1 cellular context compared by ENCODE assay signal in genomic region chr11:68753300-68753699, GRCh38.
TF ChIP-seq lines count a peak whose summit lies in the region.

No MANE protein-coding gene starts in this region.

TF ChIP-seq in H1, 55 proteins besides CTCF, POLR2A, EP300 and RAD21 (continued from another document):
- TF ChIP-seq, protein P1, sequence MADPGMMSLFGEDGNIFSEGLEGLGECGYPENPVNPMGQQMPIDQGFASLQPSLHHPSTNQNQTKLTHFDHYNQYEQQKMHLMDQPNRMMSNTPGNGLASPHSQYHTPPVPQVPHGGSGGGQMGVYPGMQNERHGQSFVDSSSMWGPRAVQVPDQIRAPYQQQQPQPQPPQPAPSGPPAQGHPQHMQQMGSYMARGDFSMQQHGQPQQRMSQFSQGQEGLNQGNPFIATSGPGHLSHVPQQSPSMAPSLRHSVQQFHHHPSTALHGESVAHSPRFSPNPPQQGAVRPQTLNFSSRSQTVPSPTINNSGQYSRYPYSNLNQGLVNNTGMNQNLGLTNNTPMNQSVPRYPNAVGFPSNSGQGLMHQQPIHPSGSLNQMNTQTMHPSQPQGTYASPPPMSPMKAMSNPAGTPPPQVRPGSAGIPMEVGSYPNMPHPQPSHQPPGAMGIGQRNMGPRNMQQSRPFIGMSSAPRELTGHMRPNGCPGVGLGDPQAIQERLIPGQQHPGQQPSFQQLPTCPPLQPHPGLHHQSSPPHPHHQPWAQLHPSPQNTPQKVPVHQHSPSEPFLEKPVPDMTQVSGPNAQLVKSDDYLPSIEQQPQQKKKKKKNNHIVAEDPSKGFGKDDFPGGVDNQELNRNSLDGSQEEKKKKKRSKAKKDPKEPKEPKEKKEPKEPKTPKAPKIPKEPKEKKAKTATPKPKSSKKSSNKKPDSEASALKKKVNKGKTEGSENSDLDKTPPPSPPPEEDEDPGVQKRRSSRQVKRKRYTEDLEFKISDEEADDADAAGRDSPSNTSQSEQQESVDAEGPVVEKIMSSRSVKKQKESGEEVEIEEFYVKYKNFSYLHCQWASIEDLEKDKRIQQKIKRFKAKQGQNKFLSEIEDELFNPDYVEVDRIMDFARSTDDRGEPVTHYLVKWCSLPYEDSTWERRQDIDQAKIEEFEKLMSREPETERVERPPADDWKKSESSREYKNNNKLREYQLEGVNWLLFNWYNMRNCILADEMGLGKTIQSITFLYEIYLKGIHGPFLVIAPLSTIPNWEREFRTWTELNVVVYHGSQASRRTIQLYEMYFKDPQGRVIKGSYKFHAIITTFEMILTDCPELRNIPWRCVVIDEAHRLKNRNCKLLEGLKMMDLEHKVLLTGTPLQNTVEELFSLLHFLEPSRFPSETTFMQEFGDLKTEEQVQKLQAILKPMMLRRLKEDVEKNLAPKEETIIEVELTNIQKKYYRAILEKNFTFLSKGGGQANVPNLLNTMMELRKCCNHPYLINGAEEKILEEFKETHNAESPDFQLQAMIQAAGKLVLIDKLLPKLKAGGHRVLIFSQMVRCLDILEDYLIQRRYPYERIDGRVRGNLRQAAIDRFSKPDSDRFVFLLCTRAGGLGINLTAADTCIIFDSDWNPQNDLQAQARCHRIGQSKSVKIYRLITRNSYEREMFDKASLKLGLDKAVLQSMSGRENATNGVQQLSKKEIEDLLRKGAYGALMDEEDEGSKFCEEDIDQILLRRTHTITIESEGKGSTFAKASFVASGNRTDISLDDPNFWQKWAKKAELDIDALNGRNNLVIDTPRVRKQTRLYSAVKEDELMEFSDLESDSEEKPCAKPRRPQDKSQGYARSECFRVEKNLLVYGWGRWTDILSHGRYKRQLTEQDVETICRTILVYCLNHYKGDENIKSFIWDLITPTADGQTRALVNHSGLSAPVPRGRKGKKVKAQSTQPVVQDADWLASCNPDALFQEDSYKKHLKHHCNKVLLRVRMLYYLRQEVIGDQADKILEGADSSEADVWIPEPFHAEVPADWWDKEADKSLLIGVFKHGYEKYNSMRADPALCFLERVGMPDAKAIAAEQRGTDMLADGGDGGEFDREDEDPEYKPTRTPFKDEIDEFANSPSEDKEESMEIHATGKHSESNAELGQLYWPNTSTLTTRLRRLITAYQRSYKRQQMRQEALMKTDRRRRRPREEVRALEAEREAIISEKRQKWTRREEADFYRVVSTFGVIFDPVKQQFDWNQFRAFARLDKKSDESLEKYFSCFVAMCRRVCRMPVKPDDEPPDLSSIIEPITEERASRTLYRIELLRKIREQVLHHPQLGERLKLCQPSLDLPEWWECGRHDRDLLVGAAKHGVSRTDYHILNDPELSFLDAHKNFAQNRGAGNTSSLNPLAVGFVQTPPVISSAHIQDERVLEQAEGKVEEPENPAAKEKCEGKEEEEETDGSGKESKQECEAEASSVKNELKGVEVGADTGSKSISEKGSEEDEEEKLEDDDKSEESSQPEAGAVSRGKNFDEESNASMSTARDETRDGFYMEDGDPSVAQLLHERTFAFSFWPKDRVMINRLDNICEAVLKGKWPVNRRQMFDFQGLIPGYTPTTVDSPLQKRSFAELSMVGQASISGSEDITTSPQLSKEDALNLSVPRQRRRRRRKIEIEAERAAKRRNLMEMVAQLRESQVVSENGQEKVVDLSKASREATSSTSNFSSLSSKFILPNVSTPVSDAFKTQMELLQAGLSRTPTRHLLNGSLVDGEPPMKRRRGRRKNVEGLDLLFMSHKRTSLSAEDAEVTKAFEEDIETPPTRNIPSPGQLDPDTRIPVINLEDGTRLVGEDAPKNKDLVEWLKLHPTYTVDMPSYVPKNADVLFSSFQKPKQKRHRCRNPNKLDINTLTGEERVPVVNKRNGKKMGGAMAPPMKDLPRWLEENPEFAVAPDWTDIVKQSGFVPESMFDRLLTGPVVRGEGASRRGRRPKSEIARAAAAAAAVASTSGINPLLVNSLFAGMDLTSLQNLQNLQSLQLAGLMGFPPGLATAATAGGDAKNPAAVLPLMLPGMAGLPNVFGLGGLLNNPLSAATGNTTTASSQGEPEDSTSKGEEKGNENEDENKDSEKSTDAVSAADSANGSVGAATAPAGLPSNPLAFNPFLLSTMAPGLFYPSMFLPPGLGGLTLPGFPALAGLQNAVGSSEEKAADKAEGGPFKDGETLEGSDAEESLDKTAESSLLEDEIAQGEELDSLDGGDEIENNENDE (IDR thresholded peaks at IDR 0.05; ENCODE audit: insufficient replicate concordance, low read length): no peak
- TF ChIP-seq MAFK (IDR thresholded peaks at IDR 0.05; ENCODE audit: low read depth, low read length) (no peak), KDM5A (IDR thresholded peaks at IDR 0.05; ENCODE audit: low read length) (no peak), SP1 (IDR thresholded peaks at IDR 0.05; ENCODE audit: low read depth, low read length) (no peak), CREB1 (IDR thresholded peaks at IDR 0.05) (no peak), KDM4A (IDR thresholded peaks at IDR 0.05; ENCODE audit: low read depth, low read length, severe bottlenecking) (no peak), GTF2F1 (IDR thresholded peaks at IDR 0.05; ENCODE audit: borderline replicate concordance, low read depth, low read length) (no peak), RXRA (IDR thresholded peaks at IDR 0.05; ENCODE audit: insufficient read depth, low read depth, low read length) (no peak), FOSL1 (IDR thresholded peaks at IDR 0.05; ENCODE audit: insufficient read depth, low read depth, low read length) (no peak), SIX5 (IDR thresholded peaks at IDR 0.05; ENCODE audit: low read depth, low read length) (no peak), CHD2 (IDR thresholded peaks at IDR 0.05; ENCODE audit: low read length) (no peak)
- TF ChIP-seq, protein P2, sequence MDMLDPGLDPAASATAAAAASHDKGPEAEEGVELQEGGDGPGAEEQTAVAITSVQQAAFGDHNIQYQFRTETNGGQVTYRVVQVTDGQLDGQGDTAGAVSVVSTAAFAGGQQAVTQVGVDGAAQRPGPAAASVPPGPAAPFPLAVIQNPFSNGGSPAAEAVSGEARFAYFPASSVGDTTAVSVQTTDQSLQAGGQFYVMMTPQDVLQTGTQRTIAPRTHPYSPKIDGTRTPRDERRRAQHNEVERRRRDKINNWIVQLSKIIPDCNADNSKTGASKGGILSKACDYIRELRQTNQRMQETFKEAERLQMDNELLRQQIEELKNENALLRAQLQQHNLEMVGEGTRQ (IDR thresholded peaks at IDR 0.05; ENCODE audit: low read length): no peak
